24 cellular contexts compared by ENCODE assay signal in the genomic region with DNA sequence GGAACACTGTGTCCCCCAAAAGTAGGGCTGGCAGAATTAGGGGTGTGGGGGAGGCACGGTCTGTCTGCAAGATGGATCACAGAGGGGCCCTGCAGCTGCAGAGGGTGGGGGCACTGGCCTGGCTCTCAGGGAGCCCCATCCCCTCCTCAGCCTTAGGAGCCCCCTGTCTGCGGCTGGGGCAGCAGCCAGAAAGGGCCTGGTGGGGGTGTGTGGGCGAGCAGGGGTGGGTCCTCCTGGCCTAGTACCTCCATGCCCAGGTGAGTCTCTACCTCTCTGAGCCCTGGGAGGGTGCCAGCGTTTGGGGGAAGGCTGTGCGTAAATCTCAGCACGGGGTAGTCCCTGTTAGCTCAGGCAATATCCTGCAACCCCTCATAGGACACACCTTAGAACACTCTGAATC.
"Had no signal": no experiment of that assay in that cellular context is flagged by ENCODE, and none has a peak within 500 bp of the region (broad histone marks: within the 10 kb centered on the region; RNA-seq: fewer than 3 reads in every experiment).

No MANE protein-coding gene starts in this region.

- ATAC-seq: esophagus mucosa; foreskin keratinocyte; gastroesophageal sphincter; left cardiac atrium; left lung; psoas muscle; right cardiac atrium; stimulated activated naive B cell treated with anti-CD40 and anti-IgM and Interleukin-4, amounts not matched to agents 10 μg/mL and 1 μg/mL and 100 μg/mL, for 72 hours had no signal

- H3K36me3 Mint-ChIP-seq: natural killer cell; stimulated activated naive B cell treated with anti-CD40 and anti-IgM and Interleukin-4, amounts not matched to agents 10 μg/mL and 1 μg/mL and 100 μg/mL, for 72 hours had no signal

- H3K9me3 ChIP-seq: gastroesophageal sphincter, heart right ventricle, left lung, neutrophil, psoas muscle, sigmoid colon, stomach, thyroid gland had no signal

- H3K36me3 ChIP-seq: gastroesophageal sphincter, heart right ventricle, left lung, neutrophil, sigmoid colon, stomach, thyroid gland had no signal

- H3K4me3 Mint-ChIP-seq: endodermal cell; natural killer cell; stimulated activated naive B cell treated with anti-CD40 and anti-IgM and Interleukin-4, amounts not matched to agents 10 μg/mL and 1 μg/mL and 100 μg/mL, for 72 hours had no signal

- H3K27ac ChIP-seq: epithelial cell of prostate, foreskin keratinocyte, gastroesophageal sphincter, heart right ventricle, left lung, neutrophil, psoas muscle, sigmoid colon, stomach, thyroid gland had no signal

- H3K9me3 Mint-ChIP-seq: natural killer cell had no signal

- H3K4me1 Mint-ChIP-seq: endodermal cell; natural killer cell; stimulated activated naive B cell treated with anti-CD40 and anti-IgM and Interleukin-4, amounts not matched to agents 10 μg/mL and 1 μg/mL and 100 μg/mL, for 72 hours had no signal

- H3K27ac Mint-ChIP-seq: endodermal cell; natural killer cell; stimulated activated naive B cell treated with anti-CD40 and anti-IgM and Interleukin-4, amounts not matched to agents 10 μg/mL and 1 μg/mL and 100 μg/mL, for 72 hours had no signal

- H3K4me3 ChIP-seq: gastroesophageal sphincter, heart right ventricle, left lung, psoas muscle, sigmoid colon, stomach, thyroid gland had no signal

- H3K4me1 ChIP-seq: foreskin keratinocyte, gastroesophageal sphincter, heart right ventricle, left lung, psoas muscle, sigmoid colon, stomach, thyroid gland had no signal

- DNase-seq: cortex of kidney; effector CD8-positive, alpha-beta T cell; endodermal cell; foreskin keratinocyte; heart right ventricle; hippocampal formation; left cardiac atrium; mammary epithelial cell; mesendoderm; natural killer cell; psoas muscle; right cardiac atrium; sigmoid colon; stimulated activated CD4-positive, alpha-beta T cell treated with anti-CD3 and anti-CD28 coated beads, Interleukin-2, amount 100 ng/mL, for 24 hours; stimulated activated CD4-positive, alpha-beta T cell treated with anti-CD3 and anti-CD28 coated beads, Interleukin-4, amount 100 ng/mL, for 24 hours; stimulated activated naive B cell treated with anti-CD40 and anti-IgM and Interleukin-4, amounts not matched to agents 10 μg/mL and 1 μg/mL and 100 μg/mL, for 72 hours; stomach; thyroid gland; trophoblast cell had no signal

- H3K27me3 ChIP-seq: foreskin keratinocyte, neutrophil, sigmoid colon, thyroid gland had no signal
